In genomic region chr10:33010132-33011037, GRCh38 we compare ENCODE assay signal across 7 cellular contexts. TPM values are rescaled to one million over a fixed set of nuclear protein-coding genes. Genes with fewer than 3 reads are reported as not detected.
DNase-seq lines count a peak whose midpoint lies in the region; ATAC-seq and TF ChIP-seq lines count a peak whose summit lies in the region.

No MANE protein-coding gene starts in this region.

- TF ChIP-seq EP300 in esophagus muscularis mucosa (IDR thresholded peaks at IDR 0.05) = no peak

- no peaks in the 10 kb centered on the region for H3K9me3 ChIP-seq in lung (ENCODE audit: control insufficient read depth in 2 of 2, insufficient read depth in 1 of 2, low read length in 1 of 2)
- H3K9me3 ChIP-seq in esophagus muscularis mucosa = no peaks in the 10 kb centered on the region

- TF ChIP-seq CTCF in astrocyte of the cerebellum (IDR thresholded peaks at IDR 0.05; ENCODE audit: low read depth, low read length, missing control alignments) (peak; percentile 74), lung (IDR thresholded peaks at IDR 0.05; ENCODE audit: control extremely low read depth, extremely low read depth) (no peak), esophagus muscularis mucosa (IDR thresholded peaks at IDR 0.05) (peak in 1 of 3 experiments; percentile 31)

- H3K4me3 ChIP-seq in astrocyte of the cerebellum (ENCODE audit: low read depth, low read length) = no peak overlapping the region
- H3K4me3 ChIP-seq in lung = no peak overlapping the region
- H3K4me3 ChIP-seq in esophagus muscularis mucosa = no peak overlapping the region

- DNase-seq in EL (peak; percentile 94), M059J (ENCODE audit: low read depth) (peak; percentile 96), astrocyte of the cerebellum (ENCODE audit: low read depth) (peak; percentile 89), lung (ENCODE audit: low spot score) (peak; percentile 51), NCI-H1092 treated with DMSO at 0.1 percent for 48 hours (lab: John Stamatoyannopoulos, UW) (no peak), esophagus muscularis mucosa (ENCODE audit: extremely low spot score) (no peak)

- no peaks in the 10 kb centered on the region for H3K36me3 ChIP-seq in lung (ENCODE audit: control insufficient read depth in 2 of 2, insufficient read depth in 2 of 2, low read length in 2 of 2)
- no peaks in the 10 kb centered on the region for H3K36me3 ChIP-seq in esophagus muscularis mucosa

- H3K27me3 ChIP-seq in lung (ENCODE audit: control insufficient read depth, insufficient read depth) (no peaks in the 10 kb centered on the region), esophagus muscularis mucosa (no peaks in the 10 kb centered on the region)

- H3K4me1 ChIP-seq in lung (ENCODE audit: control insufficient read depth in 2 of 2, insufficient read depth in 2 of 2, low read length in 2 of 2) = no peaks in the 10 kb centered on the region
- peaks cover 5 to 16% (median 13%) of the 10 kb centered on the region in 4 donors for H3K4me1 ChIP-seq in esophagus muscularis mucosa

- intact Hi-C loops in esophagus muscularis mucosa (cut with DNase I) = no loop called here

- H3K27ac ChIP-seq in lung (ENCODE audit: low read depth in 1 of 2, low read length in 1 of 2) (no peak overlapping the region), esophagus muscularis mucosa (replicated peaks in 1 of 4) (no peak overlapping the region)

- no peak for TF ChIP-seq POLR2A in esophagus muscularis mucosa (IDR thresholded peaks at IDR 0.05; ENCODE audit: low read depth)

- in situ Hi-C loops in astrocyte of the cerebellum (cut with HindIII; ENCODE audit: low sequenced_read_pairs) = no loop called here

- ATAC-seq in lung (ENCODE audit: insufficient read depth, low FRiP score) (peak; percentile 46), GM21447 (IDR thresholded peaks at IDR 0.05; ENCODE audit: unreplicated experiment) (no peak)

- WGBS in lung, 2 donors = 37 to 44% methylated on average over 12 of the region's 12 CpGs
- WGBS in esophagus muscularis mucosa = 46% methylated on average over 12 of the region's 12 CpGs

RNA-seq across cellular contexts. Expression of gene ITGB1, which starts 52.4 kb away (rescaled TPM):
- 855 and 1,449 TPM in 2 replicates for total RNA-seq in M059J (2014; rRNA removed; shearing (Covaris generic))
- total RNA-seq in lung (100 to 1,000 TPM; 375 to 445 TPM), esophagus muscularis mucosa (1,000 to 10,000 TPM; 1,385 to 1,873 (median 1,661) TPM)
- 100 to 1,000 TPM; 105 to 291 TPM for polyA plus RNA-seq in lung

Comparison
In these comparisons a context has a peak if more than half of its experiments do, and no peak if none do; other contexts are left out.
1. DNase-seq: peak in EL (single experiment), M059J (single experiment), astrocyte of the cerebellum (single experiment) and lung (single experiment); none in NCI-H1092 treated with DMSO at 0.1 percent for 48 hours (single experiment) and esophagus muscularis mucosa (single experiment).